In genomic region chr3:123198352-123198751, GRCh38 we compare ENCODE assay signal across 17 cellular contexts. TPM values are rescaled to one million over a fixed set of nuclear protein-coding genes. Genes with fewer than 3 reads are reported as not detected.
DNase-seq lines count a peak whose midpoint lies in the region; TF ChIP-seq lines count a peak whose summit lies in the region.
"Had no signal": no experiment of that assay in that cellular context is flagged by ENCODE, and none has a peak within 500 bp of the region (broad histone marks: within the 10 kb centered on the region; RNA-seq: fewer than 3 reads in every experiment).

No MANE protein-coding gene starts in this region.

- no peaks in the 10 kb centered on the region for H3K9me3 ChIP-seq in prostate gland
- H3K9me3 ChIP-seq: HAP-1 had no signal

- H3K27ac ChIP-seq in prostate gland, result no peak overlapping the region

- H3K36me3 ChIP-seq in prostate gland, result no peaks in the 10 kb centered on the region
- H3K36me3 ChIP-seq: HAP-1 had no signal

- H3K27me3 ChIP-seq in prostate gland (replicated peaks; ENCODE audit: insufficient read depth), result no peaks in the 10 kb centered on the region

- TF ChIP-seq CTCF in epithelial cell of esophagus (IDR thresholded peaks at IDR 0.05; ENCODE audit: insufficient read depth, low read depth, low read length, missing control alignments) (no peak), prostate gland (IDR thresholded peaks at IDR 0.05) (no peak)

- WGBS in prostate gland, result 100% methylated on average over 1 of the region's 1 CpG

- no peaks in the 10 kb centered on the region for H3K4me1 ChIP-seq in prostate gland (replicated peaks)

- H3K4me3 ChIP-seq in epithelial cell of esophagus (ENCODE audit: low read length) (no peak overlapping the region), prostate gland (no peak overlapping the region)
- H3K4me3 ChIP-seq: HAP-1 had no signal

- peak; percentile 8 for DNase-seq in SIG-M5 treated with dmso at 0.1 percent for 504 hours (lab: John Stamatoyannopoulos, UW; ENCODE audit: unreplicated experiment)
- no peak for DNase-seq in SIG-M5 (lab: John Stamatoyannopoulos, UW)
- peak; percentile 11 for DNase-seq in RKO (ENCODE audit: low spot score)
- peak; percentile 2 for DNase-seq in epithelial cell of esophagus (ENCODE audit: low read depth)
- DNase-seq in activated naive CD4-positive, alpha-beta T cell treated with Interleukin-2 at 50 U/mL for 16 hours, result no peak
- no peak for DNase-seq in prostate gland (ENCODE audit: low spot score)
- no peak for DNase-seq in NOMO-1 treated with dmso at 0.1 percent for 144 hours (lab: John Stamatoyannopoulos, UW; ENCODE audit: unreplicated experiment)
- DNase-seq: 8988T; C1 segment of cervical spinal cord; Calu3; CD4-positive, alpha-beta memory T cell; COR-L47; DMS53; DMS79 treated with DMSO at 0.1 percent for 48 hours; GF-D8; GOT3 had no signal

- intact Hi-C loops in prostate gland (cut with DNase I), result no loop called here

- no peak for TF ChIP-seq POLR2A in prostate gland (IDR thresholded peaks at IDR 0.05)

RNA-seq across cellular contexts. Expression of gene SEC22A, which starts 3.4 kb away (rescaled TPM):
- 10 to 100 TPM; 26.8 to 34.9 TPM for total RNA-seq in prostate gland

Comparison
In these comparisons a context has a peak if more than half of its experiments do, and no peak if none do; other contexts are left out.
1. DNase-seq: peak in SIG-M5 treated with dmso at 0.1 percent for 504 hours (single experiment), RKO (single experiment) and epithelial cell of esophagus (single experiment); none in SIG-M5 (single experiment), activated naive CD4-positive, alpha-beta T cell treated with Interleukin-2 at 50 U/mL for 16 hours (single experiment), prostate gland (single experiment) and NOMO-1 treated with dmso at 0.1 percent for 144 hours (single experiment).